8 cellular contexts compared by ENCODE assay signal in genomic region chr5:6712582-6713273, GRCh38. TPM values are rescaled to one million over a fixed set of nuclear protein-coding genes. Genes with fewer than 3 reads are reported as not detected.
DNase-seq lines count a peak whose midpoint lies in the region; ATAC-seq and TF ChIP-seq lines count a peak whose summit lies in the region.

No MANE protein-coding gene starts in this region.

- no peak for TF ChIP-seq CTCF in liver (IDR thresholded peaks at IDR 0.05; ENCODE audit: low read depth, low read length, missing input control)

- H3K4me1 ChIP-seq in BLaER1 (peaks cover 49% of the 10 kb centered on the region), liver (ENCODE audit: control insufficient read depth in 4 of 4, insufficient read depth in 4 of 4, low read length in 3 of 4) (peaks cover 11 to 39% (median 30%) of the 10 kb centered on the region in 4 donors)

- peaks cover 41% of the 10 kb centered on the region for H3K4me1 Mint-ChIP-seq in activated CD4-positive, alpha-beta T cell treated with anti-CD3 and anti-CD28 coated beads, Interleukin-2, amount 10 ng/mL, durations not matched to agents 7 days and 5 days

- CTCF ChIA-PET in activated CD4-positive, alpha-beta T cell treated with anti-CD3 and anti-CD28 coated beads, Interleukin-2, amount 10 ng/mL, durations not matched to agents 7 days and 5 days (lab: Charles Lee): no interaction called here

- H3K4me3 ChIP-seq in BLaER1 (peak overlapping the region; percentile 90), liver (ENCODE audit: low read depth in 1 of 3, low read length in 3 of 3) (peak overlapping the region; percentile 48 to 83 (median 63))

- under 1% methylated on average over 84 of the region's 84 CpGs for WGBS in liver

- H3K9me3 ChIP-seq in BLaER1: no peaks in the 10 kb centered on the region
- no peaks in the 10 kb centered on the region for H3K9me3 ChIP-seq in liver (ENCODE audit: control insufficient read depth in 4 of 4, low read length in 3 of 4)

- H4K20me1 ChIP-seq in BLaER1: peaks cover 37% of the 10 kb centered on the region

- H3K36me3 ChIP-seq in BLaER1 (peaks cover 16% of the 10 kb centered on the region; the same call in 1 of the 2 replicates), liver (ENCODE audit: control insufficient read depth in 4 of 4, insufficient read depth in 3 of 4, low read depth in 1 of 4, low read length in 3 of 4) (no peaks in the 10 kb centered on the region)

- peak overlapping the region; percentile 86 for H3K4me3 Mint-ChIP-seq in activated CD4-positive, alpha-beta T cell treated with anti-CD3 and anti-CD28 coated beads, Interleukin-2, amount 10 ng/mL, durations not matched to agents 7 days and 5 days

- POLR2A ChIA-PET in activated CD4-positive, alpha-beta T cell treated with anti-CD3 and anti-CD28 coated beads, Interleukin-2, amount 10 ng/mL, durations not matched to agents 7 days and 5 days (lab: Charles Lee): interaction anchor here (1.0 kb wide), 1 partner anchor 80 kb away, joined by 3 read pairs; the partner anchor contains the start of genes NSUN2 and SRD5A1

- ATAC-seq in GM19324 (IDR thresholded peaks at IDR 0.05; ENCODE audit: low FRiP score, unreplicated experiment) (peak; percentile 72), HG03442 (IDR thresholded peaks at IDR 0.05; ENCODE audit: unreplicated experiment) (peak; percentile 54)

- H3K9me3 Mint-ChIP-seq in activated CD4-positive, alpha-beta T cell treated with anti-CD3 and anti-CD28 coated beads, Interleukin-2, amount 10 ng/mL, durations not matched to agents 7 days and 5 days: no peaks in the 10 kb centered on the region

- peak overlapping the region; percentile 98 for H3K27ac ChIP-seq in BLaER1
- H3K27ac ChIP-seq in liver (ENCODE audit: low read depth in 1 of 2, low read length in 2 of 2): peak overlapping the region; percentile 88 to 100

- DNase-seq in NCI-H524 treated with DMSO at 0.1 percent for 48 hours (lab: John Stamatoyannopoulos, UW): peak; percentile 85
- DNase-seq in activated CD4-positive, alpha-beta T cell treated with anti-CD3 and anti-CD28 coated beads, Interleukin-2, amount 10 ng/mL, durations not matched to agents 7 days and 5 days: peak; percentile 96
- DNase-seq in cortex of kidney (lab: John Stamatoyannopoulos, UW): peak; percentile 98
- DNase-seq in stimulated activated CD4-positive, alpha-beta T cell treated with anti-CD3 and anti-CD28 coated beads, Interleukin-4, amount 100 ng/mL, for 1 hour: peak; percentile 96

- H3K27me3 ChIP-seq in BLaER1: no peaks in the 10 kb centered on the region; the same call in 1 of the 2 replicates
- H3K27me3 ChIP-seq in liver (ENCODE audit: control insufficient read depth in 4 of 4, insufficient read depth in 4 of 4, low read length in 3 of 4): no peaks in the 10 kb centered on the region

- peaks cover 19% of the 10 kb centered on the region for H3K36me3 Mint-ChIP-seq in activated CD4-positive, alpha-beta T cell treated with anti-CD3 and anti-CD28 coated beads, Interleukin-2, amount 10 ng/mL, durations not matched to agents 7 days and 5 days (ENCODE audit: low read depth)

- peaks cover 2% of the 10 kb centered on the region for H3K27me3 Mint-ChIP-seq in activated CD4-positive, alpha-beta T cell treated with anti-CD3 and anti-CD28 coated beads, Interleukin-2, amount 10 ng/mL, durations not matched to agents 7 days and 5 days

- H3K27ac Mint-ChIP-seq in activated CD4-positive, alpha-beta T cell treated with anti-CD3 and anti-CD28 coated beads, Interleukin-2, amount 10 ng/mL, durations not matched to agents 7 days and 5 days: peak overlapping the region; percentile 97

- TF ChIP-seq RAD21 in liver (IDR thresholded peaks at IDR 0.05): no peak

- peak overlapping the region; percentile 93 for H3K4me2 ChIP-seq in BLaER1

- peak overlapping the region; percentile 93 for H3K9ac ChIP-seq in BLaER1
- peak overlapping the region; percentile 17 to 82 for H3K9ac ChIP-seq in liver (ENCODE audit: low read depth in 1 of 2, low read length in 2 of 2)

TF ChIP-seq in liver, 16 proteins besides CTCF, POLR2A, EP300 and RAD21:
- peak in 1 of 2 donors; percentile 46 for TF ChIP-seq EGR1 (IDR thresholded peaks at IDR 0.05; ENCODE audit: low read depth in 2 of 2)
- TF ChIP-seq SP1 (IDR thresholded peaks at IDR 0.05): no peak
- TF ChIP-seq REST (IDR thresholded peaks at IDR 0.05): peak; percentile 17
- TF ChIP-seq HNF4A (conservative IDR thresholded peaks at IDR 0.05): no peak

RNA-seq across cellular contexts. Expression of gene TENT4A, which starts 0.5 kb away (rescaled TPM):
- total RNA-seq in activated CD4-positive, alpha-beta T cell treated with anti-CD3 and anti-CD28 coated beads, Interleukin-2, amount 10 ng/mL, durations not matched to agents 7 days and 5 days: 10 to 100 TPM; 37.4 to 41.9 TPM
- 10 to 100 TPM in 1 of 2 donors, 1 to 10 TPM in 1; 8.8 to 15.1 TPM for total RNA-seq in liver
- polyA plus RNA-seq in liver: 1 to 10 TPM; 3.9 to 7.4 TPM

Comparison
In these comparisons a context has a peak if more than half of its experiments do, and no peak if none do; other contexts are left out.
1. Peak in every context shown above with its lines: DNase-seq, ATAC-seq, H3K4me3 ChIP-seq and H3K27ac ChIP-seq.